ENCODE assay signal across 32 cellular contexts in genomic region chr13:45534604-45535003, GRCh38.
"Had no signal": no experiment of that assay in that cellular context is flagged by ENCODE, and none has a peak within 500 bp of the region (broad histone marks: within the 10 kb centered on the region; RNA-seq: fewer than 3 reads in every experiment).

No MANE protein-coding gene starts in this region.

- H3K27ac Mint-ChIP-seq: activated B cell treated with CpG ODN at 0.5 μM for 24 hours; activated CD8-positive, alpha-beta memory T cell treated with anti-CD3 and anti-CD28 coated beads, Interleukin-2, amount 10 ng/mL, durations not matched to agents 7 days and 5 days; activated CD8-positive, alpha-beta T cell treated with anti-CD3 and anti-CD28 coated beads, Interleukin-2, amount 10 ng/mL, durations not matched to agents 7 days and 5 days; activated naive CD4-positive, alpha-beta T cell treated with anti-CD3 and anti-CD28 coated beads, Interleukin-2, amount 10 ng/mL, durations not matched to agents 7 days and 5 days; activated naive CD8-positive, alpha-beta T cell treated with anti-CD3 and anti-CD28 coated beads, Interleukin-2, amount 10 ng/mL, durations not matched to agents 7 days and 5 days; activated T-helper 17 cell treated with anti-CD3 and anti-CD28 coated beads, Interleukin-2, amount 50 U/mL, for 72 hours; endodermal cell; T-helper 1 cell treated with Interleukin-12 subunit alpha and Interleukin-12 subunit beta and Interleukin-4 antibody, amounts not matched to agents 30 μg/mL and 1 μg/mL, for 36 hours; T-helper 2 cell treated with Interferon-gamma antibody and Interleukin-4, amounts not matched to agents 5 μg/mL and 100 μg/mL, for 36 hours had no signal

- H3K27me3 Mint-ChIP-seq: activated B cell treated with CpG ODN at 0.5 μM for 24 hours; activated CD4-positive, alpha-beta memory T cell treated with anti-CD3 and anti-CD28 coated beads for 36 hours; activated CD8-positive, alpha-beta memory T cell treated with anti-CD3 and anti-CD28 coated beads, Interleukin-2, amount 10 ng/mL, durations not matched to agents 7 days and 5 days; activated naive CD4-positive, alpha-beta T cell treated with anti-CD3 and anti-CD28 coated beads, Interleukin-2, amount 10 ng/mL, durations not matched to agents 7 days and 5 days; activated naive CD8-positive, alpha-beta T cell treated with anti-CD3 and anti-CD28 coated beads, Interleukin-2, amount 10 ng/mL, durations not matched to agents 7 days and 5 days; activated T-helper 17 cell treated with anti-CD3 and anti-CD28 coated beads, Interleukin-2, amount 50 U/mL, for 72 hours; brain; T-cell had no signal

- H3K9me3 Mint-ChIP-seq: activated B cell treated with CpG ODN at 0.5 μM for 24 hours; activated CD4-positive, alpha-beta memory T cell treated with anti-CD3 and anti-CD28 coated beads for 36 hours; activated naive CD4-positive, alpha-beta T cell treated with anti-CD3 and anti-CD28 coated beads, Interleukin-2, amount 10 ng/mL, durations not matched to agents 7 days and 5 days; activated naive CD4-positive, alpha-beta T cell treated with anti-CD3 and anti-CD28 coated beads, Interleukin-2, amount 50 U/mL, for 72 hours; activated naive CD8-positive, alpha-beta T cell treated with anti-CD3 and anti-CD28 coated beads, Interleukin-2, amount 10 ng/mL, durations not matched to agents 7 days and 5 days; activated T-helper 17 cell treated with anti-CD3 and anti-CD28 coated beads, Interleukin-2, amount 50 U/mL, for 72 hours; brain; endodermal cell; T-cell; T-helper 1 cell treated with Interleukin-12 subunit alpha and Interleukin-12 subunit beta and Interleukin-4 antibody, amounts not matched to agents 30 μg/mL and 1 μg/mL, for 36 hours; T-helper 2 cell treated with Interferon-gamma antibody and Interleukin-4, amounts not matched to agents 5 μg/mL and 100 μg/mL, for 36 hours had no signal

- H3K9me3 ChIP-seq: ascending aorta, breast epithelium, colonic mucosa, heart left ventricle had no signal

- H3K4me3 ChIP-seq: ascending aorta, breast epithelium, cardiac muscle cell, colonic mucosa, heart left ventricle had no signal

- H3K4me1 Mint-ChIP-seq: activated B cell treated with CpG ODN at 0.5 μM for 24 hours; activated naive CD4-positive, alpha-beta T cell treated with anti-CD3 and anti-CD28 coated beads, Interleukin-2, amount 10 ng/mL, durations not matched to agents 7 days and 5 days; activated naive CD8-positive, alpha-beta T cell treated with anti-CD3 and anti-CD28 coated beads, Interleukin-2, amount 10 ng/mL, durations not matched to agents 7 days and 5 days; T-cell had no signal

- H3K27ac ChIP-seq: ascending aorta, breast epithelium, cardiac muscle cell, colonic mucosa, heart left ventricle, WERI-Rb-1 had no signal

- H3K27me3 ChIP-seq: ascending aorta, breast epithelium, cardiac muscle cell, colonic mucosa, heart left ventricle had no signal

- H3K4me1 ChIP-seq: ascending aorta, breast epithelium, colonic mucosa, heart left ventricle had no signal

- ATAC-seq: activated CD4-positive, CD25-positive, alpha-beta regulatory T cell treated with anti-CD3 and anti-CD28 coated beads, Interleukin-2, amount 50 U/mL, for 24 hours; activated CD8-positive, alpha-beta memory T cell treated with anti-CD3 and anti-CD28 coated beads, Interleukin-2, amount 10 ng/mL, durations not matched to agents 7 days and 5 days; activated CD8-positive, alpha-beta T cell treated with anti-CD3 and anti-CD28 coated beads, Interleukin-2, amount 10 ng/mL, durations not matched to agents 7 days and 5 days; activated naive CD4-positive, alpha-beta T cell treated with anti-CD3 and anti-CD28 coated beads, Interleukin-2, amount 50 U/mL, for 72 hours; activated T-helper 17 cell treated with anti-CD3 and anti-CD28 coated beads, Interleukin-2, amount 50 U/mL, for 72 hours; esophagus mucosa; heart left ventricle; T-cell had no signal

- DNase-seq: activated B cell treated with CpG ODN at 0.5 μM for 24 hours; activated CD4-positive, alpha-beta memory T cell treated with anti-CD3 and anti-CD28 coated beads for 36 hours; activated CD4-positive, alpha-beta T cell treated with anti-CD3 and anti-CD28 coated beads for 48 hours; activated CD8-positive, alpha-beta memory T cell treated with anti-CD3 and anti-CD28 coated beads, Interleukin-2, amount 10 ng/mL, durations not matched to agents 7 days and 5 days; activated CD8-positive, alpha-beta memory T cell treated with anti-CD3 and anti-CD28 coated beads, Interleukin-2, amount 50 U/mL, for 4 hours; activated CD8-positive, alpha-beta T cell treated with anti-CD3 and anti-CD28 coated beads, Interleukin-2, amount 10 ng/mL, durations not matched to agents 7 days and 5 days; activated gamma-delta T cell; activated naive CD4-positive, alpha-beta T cell; activated naive CD4-positive, alpha-beta T cell treated with anti-CD3 and anti-CD28 coated beads, Interleukin-2, amount 10 ng/mL, durations not matched to agents 7 days and 5 days; activated naive CD8-positive, alpha-beta T cell treated with anti-CD3 and anti-CD28 coated beads, Interleukin-2, amount 10 ng/mL, durations not matched to agents 7 days and 5 days; activated T-cell treated with anti-CD3 and anti-CD28 coated beads, Interleukin-2, amount 50 U/mL, for 1 hour; central memory CD4-positive, alpha-beta T cell; cerebellar nuclear complex; colonic mucosa; effector CD8-positive, alpha-beta T cell; endodermal cell; foreskin fibroblast; heart left ventricle; SW 1271; T-cell; T1000; WERI-Rb-1 had no signal

- H3K36me3 Mint-ChIP-seq: activated naive CD4-positive, alpha-beta T cell treated with anti-CD3 and anti-CD28 coated beads, Interleukin-2, amount 50 U/mL, for 72 hours had no signal

- H3K4me3 Mint-ChIP-seq: activated B cell treated with CpG ODN at 0.5 μM for 24 hours; activated CD4-positive, alpha-beta memory T cell treated with anti-CD3 and anti-CD28 coated beads for 36 hours; activated CD8-positive, alpha-beta memory T cell treated with anti-CD3 and anti-CD28 coated beads, Interleukin-2, amount 10 ng/mL, durations not matched to agents 7 days and 5 days; activated CD8-positive, alpha-beta T cell treated with anti-CD3 and anti-CD28 coated beads, Interleukin-2, amount 10 ng/mL, durations not matched to agents 7 days and 5 days; activated naive CD4-positive, alpha-beta T cell treated with anti-CD3 and anti-CD28 coated beads, Interleukin-2, amount 10 ng/mL, durations not matched to agents 7 days and 5 days; activated naive CD8-positive, alpha-beta T cell treated with anti-CD3 and anti-CD28 coated beads, Interleukin-2, amount 10 ng/mL, durations not matched to agents 7 days and 5 days; activated T-helper 17 cell treated with anti-CD3 and anti-CD28 coated beads, Interleukin-2, amount 50 U/mL, for 72 hours; brain; endodermal cell; T-cell; T-helper 1 cell treated with Interleukin-12 subunit alpha and Interleukin-12 subunit beta and Interleukin-4 antibody, amounts not matched to agents 30 μg/mL and 1 μg/mL, for 36 hours; T-helper 2 cell treated with Interferon-gamma antibody and Interleukin-4, amounts not matched to agents 5 μg/mL and 100 μg/mL, for 36 hours had no signal
